ENCODE assay signal across 8 cellular contexts in the genomic region with DNA sequence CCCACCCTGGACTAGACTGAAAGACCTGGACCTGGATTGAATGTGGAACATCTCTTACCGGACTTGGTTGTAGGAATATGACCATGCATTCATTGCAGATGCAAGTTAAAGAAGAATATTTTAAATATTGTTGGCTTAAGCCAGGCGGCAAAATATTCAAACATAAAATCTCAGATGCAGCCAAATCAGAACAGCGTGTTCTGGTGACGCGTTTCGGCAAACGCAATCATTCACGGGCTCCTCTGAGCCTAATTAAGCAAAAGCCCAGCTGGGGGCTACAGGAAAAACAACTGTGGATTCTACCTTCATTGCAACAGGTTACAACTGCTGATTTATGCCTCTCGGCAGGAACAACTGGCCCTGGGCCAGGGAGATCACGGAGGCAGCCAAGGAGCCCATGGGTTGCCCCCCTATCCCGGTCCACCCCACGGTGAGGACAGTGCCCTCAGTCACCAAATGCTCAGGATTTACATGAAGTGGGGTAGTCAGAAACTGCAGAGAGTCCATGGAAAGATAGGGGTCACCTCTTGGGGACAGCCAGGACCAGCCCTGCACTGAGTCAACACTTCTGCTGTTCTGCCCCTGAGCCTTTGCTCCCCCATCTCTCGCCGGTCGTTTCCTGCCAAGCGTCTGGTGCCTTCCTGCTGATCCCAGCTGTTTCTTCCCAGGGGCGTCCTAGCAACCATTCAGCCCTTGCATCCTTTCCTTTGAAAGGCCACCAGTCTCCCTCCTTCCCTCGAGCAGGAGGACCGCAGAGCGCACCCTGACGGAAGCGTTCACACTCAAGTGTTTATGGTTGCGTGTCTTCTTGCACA.
DNase-seq lines count a peak whose midpoint lies in the region; ATAC-seq and TF ChIP-seq lines count a peak whose summit lies in the region.
"Had no signal": no experiment of that assay in that cellular context is flagged by ENCODE, and none has a peak within 500 bp of the region (broad histone marks: within the 10 kb centered on the region; RNA-seq: fewer than 3 reads in every experiment).

No MANE protein-coding gene starts in this region.

- H3K27me3 ChIP-seq in gastrocnemius medialis, result peaks cover 0 to 3% (median 0%) of the 10 kb centered on the region in 3 donors

- no peak for ATAC-seq in T-helper 17 cell
- ATAC-seq in gastrocnemius medialis, result peak; percentile 27 to 42
- no peak for ATAC-seq in HG02623 (IDR thresholded peaks at IDR 0.05; ENCODE audit: unreplicated experiment)

- intact Hi-C loops in gastrocnemius medialis (cut with DNase I; ENCODE audit: low total_unique reads), result no loop called here

- DNase-seq in HEK293T (ENCODE audit: extremely low spot score), result peak; percentile 34
- DNase-seq in T-helper 17 cell, result no peak
- peak in 37 of 51 donors; percentile 14 to 77 (median 52) for DNase-seq in hypothalamus (lab: John Stamatoyannopoulos, UW)
- peak in 1 of 2 donors; percentile 19 for DNase-seq in gastrocnemius medialis
- no peak for DNase-seq in 8988T
- no peak for DNase-seq in activated gamma-delta T cell (lab: John Stamatoyannopoulos, UW)
- DNase-seq: T1000 had no signal

- H3K9me3 ChIP-seq in T-helper 17 cell (ENCODE audit: control insufficient read depth, low read length, poor library complexity, severe bottlenecking) (no peaks in the 10 kb centered on the region), gastrocnemius medialis (no peaks in the 10 kb centered on the region)

- TF ChIP-seq CTCF in gastrocnemius medialis (IDR thresholded peaks at IDR 0.05 in 4 of 5, conservative IDR thresholded peaks at IDR 0.05 in 1 of 5), result no peak

- peaks cover 2% of the 10 kb centered on the region for H3K36me3 Mint-ChIP-seq in T-helper 17 cell (ENCODE audit: low read depth)

- TF ChIP-seq POLR2A in gastrocnemius medialis (IDR thresholded peaks at IDR 0.05), result no peak

- no peak overlapping the region for H3K4me3 ChIP-seq in gastrocnemius medialis

- CTCF ChIA-PET in HEK293T (lab: Yijun Ruan, JAX), result no interaction called here

- in situ Hi-C loops in gastrocnemius medialis (cut with MboI; ENCODE audit: low sequenced_read_pairs in 4 of 4), result no loop called here

- no peak overlapping the region for H3K27ac ChIP-seq in gastrocnemius medialis

- H3K4me1 Mint-ChIP-seq in T-helper 17 cell, result peaks cover 33% of the 10 kb centered on the region

- H3K36me3 ChIP-seq in gastrocnemius medialis, result no peaks in the 10 kb centered on the region

- peak overlapping the region; percentile 49 for H3K27ac Mint-ChIP-seq in T-helper 17 cell

- H3K27me3 Mint-ChIP-seq in T-helper 17 cell, result no peaks in the 10 kb centered on the region

- POLR2A ChIA-PET in HEK293T (lab: Yijun Ruan, JAX), result no interaction called here

- H3K4me1 ChIP-seq in gastrocnemius medialis, result peaks cover 3 to 5% of the 10 kb centered on the region in 2 donors

- H3K4me3 Mint-ChIP-seq in T-helper 17 cell, result no peak overlapping the region

TF ChIP-seq in HEK293T, 16 proteins besides CTCF, POLR2A, EP300 and RAD21:
- no peak for TF ChIP-seq CTBP1 (IDR thresholded peaks at IDR 0.05; ENCODE audit: borderline replicate concordance)
- TF ChIP-seq, protein P1, sequence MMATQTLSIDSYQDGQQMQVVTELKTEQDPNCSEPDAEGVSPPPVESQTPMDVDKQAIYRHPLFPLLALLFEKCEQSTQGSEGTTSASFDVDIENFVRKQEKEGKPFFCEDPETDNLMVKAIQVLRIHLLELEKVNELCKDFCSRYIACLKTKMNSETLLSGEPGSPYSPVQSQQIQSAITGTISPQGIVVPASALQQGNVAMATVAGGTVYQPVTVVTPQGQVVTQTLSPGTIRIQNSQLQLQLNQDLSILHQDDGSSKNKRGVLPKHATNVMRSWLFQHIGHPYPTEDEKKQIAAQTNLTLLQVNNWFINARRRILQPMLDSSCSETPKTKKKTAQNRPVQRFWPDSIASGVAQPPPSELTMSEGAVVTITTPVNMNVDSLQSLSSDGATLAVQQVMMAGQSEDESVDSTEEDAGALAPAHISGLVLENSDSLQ (IDR thresholded peaks at IDR 0.05), result peak; percentile 36; the same call in 1 of the 2 replicates
TF ChIP-seq in HEK293T: peak in this region for 1.

Comparison
In these comparisons a context has a peak if more than half of its experiments do, and no peak if none do; other contexts are left out.
1. DNase-seq: peak in HEK293T (single experiment) and hypothalamus (37 of 51); none in T-helper 17 cell (0 of 3), 8988T (single experiment) and activated gamma-delta T cell (single experiment).
2. ATAC-seq: peak in gastrocnemius medialis (2 of 2); none in T-helper 17 cell (single experiment) and HG02623 (single experiment).